Comparison of ENCODE assay signal across 9 cellular contexts in genomic region chr22:21972293-21972779, GRCh38. TPM values are rescaled to one million over a fixed set of nuclear protein-coding genes. Genes with fewer than 3 reads are reported as not detected.
DNase-seq lines count a peak whose midpoint lies in the region; ATAC-seq and TF ChIP-seq lines count a peak whose summit lies in the region.
"Had no signal": no experiment of that assay in that cellular context is flagged by ENCODE, and none has a peak within 500 bp of the region (broad histone marks: within the 10 kb centered on the region; RNA-seq: fewer than 3 reads in every experiment).

No MANE protein-coding gene starts in this region.

- CTCF ChIA-PET in A673 (lab: Charles Lee) = interaction anchor here (0.6 to 1.1 kb wide), 8 partner anchors 10 to 477 kb away, joined by 3 to 5 read pairs (median 4); partner anchors contain the start of genes PPM1F and TOP3B

- H3K27ac ChIP-seq in A673 (ENCODE audit: low read depth, low read length, poor library complexity, severe bottlenecking) = no peak overlapping the region
- H3K27ac ChIP-seq: epithelial cell of prostate had no signal

- no peaks in the 10 kb centered on the region for H3K9me3 Mint-ChIP-seq in stimulated activated effector memory CD8-positive, alpha-beta T cell treated with anti-CD3 and anti-CD28 coated beads, Interleukin-12 subunit alpha, Interleukin-12 subunit beta, amount 100 ng/mL, for 72 hours

- intact Hi-C loops in A673 (cut with micrococcal nuclease; ENCODE audit: unreplicated experiment) = no loop called here
- intact Hi-C loops in left colon (cut with DNase I, micrococcal nuclease) = no loop called here

- BruUV-seq in A673 (replicated peaks; lab: Mats Ljungman, UMichigan) = no TSS peak

- H3K4me1 ChIP-seq in A673 (ENCODE audit: insufficient read depth, low read length, poor library complexity, severe bottlenecking) = no peaks in the 10 kb centered on the region

- peaks cover 14% of the 10 kb centered on the region for H3K4me1 Mint-ChIP-seq in stimulated activated effector memory CD8-positive, alpha-beta T cell treated with anti-CD3 and anti-CD28 coated beads, Interleukin-12 subunit alpha, Interleukin-12 subunit beta, amount 100 ng/mL, for 72 hours

- ATAC-seq in left colon (peak; percentile 69), GM19351 (IDR thresholded peaks at IDR 0.05; ENCODE audit: unreplicated experiment) (no peak), HG03460 (IDR thresholded peaks at IDR 0.05; ENCODE audit: unreplicated experiment) (no peak)
- ATAC-seq in stimulated activated effector memory CD8-positive, alpha-beta T cell treated with anti-CD3 and anti-CD28 coated beads, Interleukin-12 subunit alpha, Interleukin-12 subunit beta, amount 100 ng/mL, for 72 hours = peak; percentile 65

- in situ Hi-C loops in astrocyte of the spinal cord (cut with HindIII; ENCODE audit: low sequenced_read_pairs) = no loop called here

- peaks cover 71% of the 10 kb centered on the region for H3K36me3 Mint-ChIP-seq in stimulated activated effector memory CD8-positive, alpha-beta T cell treated with anti-CD3 and anti-CD28 coated beads, Interleukin-12 subunit alpha, Interleukin-12 subunit beta, amount 100 ng/mL, for 72 hours

- no peak overlapping the region for H3K4me3 Mint-ChIP-seq in stimulated activated effector memory CD8-positive, alpha-beta T cell treated with anti-CD3 and anti-CD28 coated beads, Interleukin-12 subunit alpha, Interleukin-12 subunit beta, amount 100 ng/mL, for 72 hours

- H3K27ac Mint-ChIP-seq in stimulated activated effector memory CD8-positive, alpha-beta T cell treated with anti-CD3 and anti-CD28 coated beads, Interleukin-12 subunit alpha, Interleukin-12 subunit beta, amount 100 ng/mL, for 72 hours = no peak overlapping the region

- no peaks in the 10 kb centered on the region for H3K27me3 ChIP-seq in A673 (replicated peaks; ENCODE audit: insufficient read depth, low read depth, low read length, poor library complexity)

- peak; percentile 92 for TF ChIP-seq CTCF in A673 (conservative IDR thresholded peaks at IDR 0.05; ENCODE audit: low read depth, low read length)
- TF ChIP-seq CTCF in astrocyte of the spinal cord (IDR thresholded peaks at IDR 0.05; ENCODE audit: low read depth, low read length) = peak; percentile 95

- POLR2A ChIA-PET in A673 (lab: Charles Lee; ENCODE audit: low non-redundant PET) = no interaction called here

- H3K36me3 ChIP-seq in A673 (ENCODE audit: insufficient read depth, low read length, poor library complexity, severe bottlenecking) = peaks cover 56% of the 10 kb centered on the region

- H3K4me3 ChIP-seq in A673 (ENCODE audit: low read depth, low read length, poor library complexity, severe bottlenecking) (no peak overlapping the region), astrocyte of the spinal cord (ENCODE audit: low read depth, low read length) (no peak overlapping the region)

- DNase-seq in A673 (ENCODE audit: low spot score) (peak; percentile 50), GM19238 (ENCODE audit: insufficient read length, low spot score) (peak; percentile 79), T-helper 1 cell (peak in 3 of 5 donors; percentile 21 to 32 (median 23)), astrocyte of the spinal cord (ENCODE audit: low read depth, low spot score) (peak; percentile 31), left colon (peak in 1 of 2 donors; percentile 37)
- peak; percentile 43 to 79 for DNase-seq in stimulated activated effector memory CD8-positive, alpha-beta T cell treated with anti-CD3 and anti-CD28 coated beads, Interleukin-12 subunit alpha, Interleukin-12 subunit beta, amount 100 ng/mL, for 72 hours (ENCODE audit: low spot score in 2 of 2)

- H3K9me3 ChIP-seq in A673 (ENCODE audit: low read depth, low read length, poor library complexity, severe bottlenecking) = no peaks in the 10 kb centered on the region

RNA-seq across cellular contexts. Expression of gene TOP3B, which starts 10.3 kb away (rescaled TPM):
- total RNA-seq in A673 (2021) (60.2 and 60.4 TPM in 2 replicates), left colon (10 to 100 TPM; 25.3 to 33.2 TPM)

RNA-seq across cellular contexts. Expression of gene PPM1F, which starts 19.7 kb away (rescaled TPM):
- total RNA-seq in A673 (2021) = 85.9 and 101 TPM in 2 replicates
- 10 to 100 TPM; 12.1 to 13.0 TPM for total RNA-seq in left colon

Comparison
In these comparisons a context has a peak if more than half of its experiments do, and no peak if none do; other contexts are left out.
1. ATAC-seq: peak in left colon (single experiment) and stimulated activated effector memory CD8-positive, alpha-beta T cell treated with anti-CD3 and anti-CD28 coated beads, Interleukin-12 subunit alpha, Interleukin-12 subunit beta, amount 100 ng/mL, for 72 hours (single experiment); none in GM19351 (single experiment) and HG03460 (single experiment).